Comparison of ENCODE assay signal across 36 cellular contexts in the genomic region with DNA sequence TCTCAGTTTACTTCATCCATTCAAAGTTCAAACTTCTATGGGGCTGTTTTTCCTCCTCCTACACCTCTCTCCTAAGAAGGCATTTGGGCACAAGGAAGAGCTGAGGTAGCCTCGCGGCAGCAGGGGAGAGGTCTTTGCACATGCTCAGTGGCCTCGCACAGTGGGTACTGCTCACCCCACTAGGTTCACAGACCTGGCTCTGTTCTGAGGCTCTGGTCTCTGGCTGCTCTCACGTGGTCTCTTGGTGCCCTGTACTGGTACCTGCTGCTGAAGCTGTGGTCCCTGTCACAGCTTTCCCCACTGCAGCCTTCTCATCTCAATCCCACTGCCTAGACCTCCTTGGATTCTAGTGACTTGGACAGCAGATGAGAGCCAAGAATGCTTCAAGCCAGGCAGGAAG.
"Had no signal": no experiment of that assay in that cellular context is flagged by ENCODE, and none has a peak within 500 bp of the region (broad histone marks: within the 10 kb centered on the region; RNA-seq: fewer than 3 reads in every experiment).

No MANE protein-coding gene starts in this region.

- H3K9ac ChIP-seq: SK-N-SH had no signal

- H3K9me3 ChIP-seq: ascending aorta, MG63, Peyer's patch, SJSA1, SK-N-SH had no signal

- H3K27me3 ChIP-seq: ascending aorta, cardiac muscle cell, MG63, Peyer's patch, SJSA1 had no signal

- H3K4me3 Mint-ChIP-seq: activated CD4-positive, alpha-beta T cell treated with anti-CD3 and anti-CD28 coated beads for 36 hours; activated CD4-positive, alpha-beta T cell treated with anti-CD3 and anti-CD28 coated beads, Interleukin-2, amount 10 ng/mL, durations not matched to agents 7 days and 5 days; activated CD8-positive, alpha-beta T cell treated with anti-CD3 and anti-CD28 coated beads, Interleukin-2, amount 10 ng/mL, durations not matched to agents 7 days and 5 days; activated naive CD4-positive, alpha-beta T cell treated with anti-CD3 and anti-CD28 coated beads, Interleukin-2, amount 50 U/mL, for 24 hours; activated naive CD8-positive, alpha-beta T cell treated with anti-CD3 and anti-CD28 coated beads, Interleukin-2, amount 10 ng/mL, durations not matched to agents 7 days and 5 days; activated T-cell treated with anti-CD3 and anti-CD28 coated beads, Interleukin-2, amount 50 U/mL, for 24 hours; central memory CD8-positive, alpha-beta T cell; T-helper 1 cell treated with Interleukin-12 subunit alpha and Interleukin-12 subunit beta and Interleukin-4 antibody, amounts not matched to agents 30 μg/mL and 1 μg/mL, for 36 hours; T-helper 2 cell treated with Interferon-gamma antibody and Interleukin-4, amounts not matched to agents 5 μg/mL and 100 μg/mL, for 36 hours had no signal

- H3K27ac ChIP-seq: ascending aorta, cardiac muscle cell, Peyer's patch, SJSA1 had no signal

- H3K4me2 ChIP-seq: SK-N-SH had no signal

- DNase-seq: activated CD4-positive, alpha-beta T cell treated with anti-CD3 and anti-CD28 coated beads for 36 hours; activated CD4-positive, alpha-beta T cell treated with anti-CD3 and anti-CD28 coated beads, Interleukin-2, amount 10 ng/mL, durations not matched to agents 7 days and 5 days; activated CD4-positive, alpha-beta T cell treated with anti-CD3 and anti-CD28 coated beads, Interleukin-2, amount 50 U/mL, for 48 hours; activated CD8-positive, alpha-beta T cell treated with anti-CD3 and anti-CD28 coated beads, Interleukin-2, amount 10 ng/mL, durations not matched to agents 7 days and 5 days; activated gamma-delta T cell; activated naive CD4-positive, alpha-beta T cell treated with Interleukin-2 at 50 U/mL for 16 hours; activated naive CD8-positive, alpha-beta T cell treated with anti-CD3 and anti-CD28 coated beads, Interleukin-2, amount 10 ng/mL, durations not matched to agents 7 days and 5 days; activated T-cell treated with anti-CD3 and anti-CD28 coated beads, Interleukin-2, amount 50 U/mL, for 24 hours; amygdala; Kasumi-1; MG63; NCI-H1048; NCI-H1105 treated with DMSO at 0.1 percent for 48 hours; NCI-H1436; NCI-H1694; NCI-H1930; NCI-H2081 treated with DMSO at 0.1 percent for 48 hours; NCI-H345; NCI-H526; NCI-H748 treated with DMSO at 0.1 percent for 48 hours; NK-92 treated with Interleukin-12 subunit alpha and Interleukin-12 subunit beta, amount 100 ng/mL, for 24 hours; PC-3; Peyer's patch; RPMI8226; SHP77 treated with DMSO at 0.1 percent for 48 hours; SK-N-SH had no signal

- FAIRE-seq: TTC549 had no signal

- ATAC-seq: activated CD4-positive, alpha-beta T cell treated with anti-CD3 and anti-CD28 coated beads for 36 hours; activated CD4-positive, CD25-positive, alpha-beta regulatory T cell treated with anti-CD3 and anti-CD28 coated beads, Interleukin-2, amount 50 U/mL, for 24 hours; activated CD8-positive, alpha-beta T cell treated with anti-CD3 and anti-CD28 coated beads, Interleukin-2, amount 10 ng/mL, durations not matched to agents 7 days and 5 days; PC-3 had no signal

- H3K27ac Mint-ChIP-seq: activated CD4-positive, alpha-beta T cell treated with anti-CD3 and anti-CD28 coated beads for 36 hours; activated CD4-positive, alpha-beta T cell treated with anti-CD3 and anti-CD28 coated beads, Interleukin-2, amount 10 ng/mL, durations not matched to agents 7 days and 5 days; activated CD8-positive, alpha-beta T cell treated with anti-CD3 and anti-CD28 coated beads, Interleukin-2, amount 10 ng/mL, durations not matched to agents 7 days and 5 days; activated naive CD4-positive, alpha-beta T cell treated with anti-CD3 and anti-CD28 coated beads, Interleukin-2, amount 50 U/mL, for 24 hours; activated naive CD8-positive, alpha-beta T cell treated with anti-CD3 and anti-CD28 coated beads, Interleukin-2, amount 10 ng/mL, durations not matched to agents 7 days and 5 days; activated T-cell treated with anti-CD3 and anti-CD28 coated beads, Interleukin-2, amount 50 U/mL, for 24 hours; activated T-helper 2 cell treated with anti-CD3 and anti-CD28 coated beads, Interferon-gamma antibody, Interleukin-2, Interleukin-4, amounts not matched to agents 10 μg/mL and 5 μg/mL and 100 μg/mL, durations not matched to agents 14 hours and 24 hours and 36 hours; T-helper 1 cell treated with Interleukin-12 subunit alpha and Interleukin-12 subunit beta and Interleukin-4 antibody, amounts not matched to agents 30 μg/mL and 1 μg/mL, for 36 hours; T-helper 2 cell treated with Interferon-gamma antibody and Interleukin-4, amounts not matched to agents 5 μg/mL and 100 μg/mL, for 36 hours had no signal

- H3K9me3 Mint-ChIP-seq: activated CD4-positive, alpha-beta T cell treated with anti-CD3 and anti-CD28 coated beads, Interleukin-2, amount 10 ng/mL, durations not matched to agents 7 days and 5 days; activated naive CD4-positive, alpha-beta T cell treated with anti-CD3 and anti-CD28 coated beads, Interleukin-2, amount 50 U/mL, for 24 hours; activated naive CD8-positive, alpha-beta T cell treated with anti-CD3 and anti-CD28 coated beads, Interleukin-2, amount 10 ng/mL, durations not matched to agents 7 days and 5 days; activated T-cell treated with anti-CD3 and anti-CD28 coated beads, Interleukin-2, amount 50 U/mL, for 24 hours; activated T-helper 2 cell treated with anti-CD3 and anti-CD28 coated beads, Interferon-gamma antibody, Interleukin-2, Interleukin-4, amounts not matched to agents 10 μg/mL and 5 μg/mL and 100 μg/mL, durations not matched to agents 14 hours and 24 hours and 36 hours; central memory CD8-positive, alpha-beta T cell; T-helper 1 cell treated with Interleukin-12 subunit alpha and Interleukin-12 subunit beta and Interleukin-4 antibody, amounts not matched to agents 30 μg/mL and 1 μg/mL, for 36 hours; T-helper 2 cell treated with Interferon-gamma antibody and Interleukin-4, amounts not matched to agents 5 μg/mL and 100 μg/mL, for 36 hours had no signal

- H3K36me3 ChIP-seq: ascending aorta, cardiac muscle cell, MG63, Peyer's patch, SJSA1 had no signal

- H3K4me1 Mint-ChIP-seq: activated CD4-positive, alpha-beta T cell treated with anti-CD3 and anti-CD28 coated beads for 36 hours; activated CD4-positive, alpha-beta T cell treated with anti-CD3 and anti-CD28 coated beads, Interleukin-2, amount 10 ng/mL, durations not matched to agents 7 days and 5 days; activated naive CD4-positive, alpha-beta T cell treated with anti-CD3 and anti-CD28 coated beads, Interleukin-2, amount 50 U/mL, for 24 hours; activated naive CD8-positive, alpha-beta T cell treated with anti-CD3 and anti-CD28 coated beads, Interleukin-2, amount 10 ng/mL, durations not matched to agents 7 days and 5 days; central memory CD8-positive, alpha-beta T cell had no signal

- H3K4me3 ChIP-seq: ascending aorta, cardiac muscle cell, MG63, Peyer's patch, SJSA1 had no signal

- H3K36me3 Mint-ChIP-seq: activated naive CD4-positive, alpha-beta T cell treated with anti-CD3 and anti-CD28 coated beads, Interleukin-2, amount 50 U/mL, for 24 hours; activated naive CD8-positive, alpha-beta T cell treated with anti-CD3 and anti-CD28 coated beads, Interleukin-2, amount 10 ng/mL, durations not matched to agents 7 days and 5 days had no signal

- H3K4me1 ChIP-seq: ascending aorta, Peyer's patch had no signal
